24 cellular contexts compared by ENCODE assay signal in genomic region chr3:96324087-96324486, GRCh38.
"Had no signal": no experiment of that assay in that cellular context is flagged by ENCODE, and none has a peak within 500 bp of the region (broad histone marks: within the 10 kb centered on the region; RNA-seq: fewer than 3 reads in every experiment).

No MANE protein-coding gene starts in this region.

- H3K27me3 ChIP-seq: colonic mucosa, dorsolateral prefrontal cortex, esophagus muscularis mucosa, esophagus squamous epithelium, foreskin keratinocyte, gastrocnemius medialis, gastroesophageal sphincter, heart left ventricle, heart right ventricle had no signal

- H3K27ac ChIP-seq: colonic mucosa, coronary artery, dorsolateral prefrontal cortex, epithelial cell of prostate, esophagus muscularis mucosa, esophagus squamous epithelium, foreskin keratinocyte, gastrocnemius medialis, gastroesophageal sphincter, heart left ventricle, heart right ventricle had no signal

- H3K4me3 ChIP-seq: colonic mucosa, coronary artery, dorsolateral prefrontal cortex, esophagus muscularis mucosa, esophagus squamous epithelium, gastrocnemius medialis, gastroesophageal sphincter, heart left ventricle, heart right ventricle had no signal

- ATAC-seq: effector memory CD8-positive, alpha-beta T cell; esophagus mucosa; foreskin keratinocyte; gastrocnemius medialis; gastroesophageal sphincter; heart left ventricle; heart right ventricle had no signal

- H3K9me3 ChIP-seq: colonic mucosa, esophagus muscularis mucosa, esophagus squamous epithelium, gastrocnemius medialis, gastroesophageal sphincter, heart right ventricle had no signal

- H3K36me3 ChIP-seq: colonic mucosa, esophagus muscularis mucosa, esophagus squamous epithelium, gastrocnemius medialis, gastroesophageal sphincter, heart left ventricle, heart right ventricle had no signal

- DNase-seq: colonic mucosa; cortex of kidney; dermis blood vessel endothelial cell; dorsolateral prefrontal cortex; effector CD4-positive, alpha-beta T cell; effector CD8-positive, alpha-beta T cell; effector memory CD4-positive, alpha-beta T cell; effector memory CD8-positive, alpha-beta T cell; endodermal cell; erythroblast; esophagus squamous epithelium; foreskin fibroblast; foreskin melanocyte; gastrocnemius medialis; glutamatergic neuron; head of caudate nucleus; heart left ventricle; heart right ventricle had no signal
